6 cellular contexts compared by ENCODE assay signal in genomic region chr11:46673713-46674462, GRCh38. TPM values are rescaled to one million over a fixed set of nuclear protein-coding genes. Genes with fewer than 3 reads are reported as not detected.
DNase-seq lines count a peak whose midpoint lies in the region; ATAC-seq, FAIRE-seq and TF ChIP-seq lines count a peak whose summit lies in the region.

No MANE protein-coding gene starts in this region.

- H3K27me3 Mint-ChIP-seq in activated naive CD8-positive, alpha-beta T cell treated with anti-CD3 and anti-CD28 coated beads, Interleukin-2, amount 10 ng/mL, durations not matched to agents 7 days and 5 days, result no peaks in the 10 kb centered on the region
- no peaks in the 10 kb centered on the region for H3K27me3 Mint-ChIP-seq in activated naive CD8-positive, alpha-beta T cell treated with anti-CD3 and anti-CD28 coated beads for 36 hours

- H3K4me3 ChIP-seq in right lobe of liver (no peak overlapping the region), uterus (no peak overlapping the region)

- intact Hi-C loops in right lobe of liver (cut with DNase I) (no loop called here), uterus (cut with DNase I; ENCODE audit: low total_unique reads) (no loop called here)

- FAIRE-seq in urothelium cell line (lab: Jason Lieb, UNC), result no peak

- no peak for ATAC-seq in activated naive CD8-positive, alpha-beta T cell treated with anti-CD3 and anti-CD28 coated beads, Interleukin-2, amount 10 ng/mL, durations not matched to agents 7 days and 5 days (ENCODE audit: low read depth)
- no peak for ATAC-seq in right lobe of liver

- peaks cover 3 to 54% (median 23%) of the 10 kb centered on the region in 4 donors for H3K36me3 ChIP-seq in right lobe of liver
- H3K36me3 ChIP-seq in uterus, result no peaks in the 10 kb centered on the region

- peak overlapping the region; percentile 92 for H3K27ac Mint-ChIP-seq in activated naive CD8-positive, alpha-beta T cell treated with anti-CD3 and anti-CD28 coated beads, Interleukin-2, amount 10 ng/mL, durations not matched to agents 7 days and 5 days
- no peak overlapping the region for H3K27ac Mint-ChIP-seq in activated naive CD8-positive, alpha-beta T cell treated with anti-CD3 and anti-CD28 coated beads for 36 hours

- POLR2A ChIA-PET in activated naive CD8-positive, alpha-beta T cell treated with anti-CD3 and anti-CD28 coated beads, Interleukin-2, amount 10 ng/mL, durations not matched to agents 7 days and 5 days (lab: Charles Lee), result interaction anchor here (0.6 to 3.0 kb wide), 6 partner anchors 20 to 555 kb away, joined by 3 to 15 read pairs (median 3); partner anchors contain the start of genes AMBRA1, ARHGAP1 and ZNF408

- H3K36me3 Mint-ChIP-seq in activated naive CD8-positive, alpha-beta T cell treated with anti-CD3 and anti-CD28 coated beads, Interleukin-2, amount 10 ng/mL, durations not matched to agents 7 days and 5 days, result peaks cover 34% of the 10 kb centered on the region
- peaks cover 20% of the 10 kb centered on the region for H3K36me3 Mint-ChIP-seq in activated naive CD8-positive, alpha-beta T cell treated with anti-CD3 and anti-CD28 coated beads for 36 hours

- no peaks in the 10 kb centered on the region for H3K9me3 ChIP-seq in right lobe of liver
- H3K9me3 ChIP-seq in uterus, result no peaks in the 10 kb centered on the region

- H3K4me1 Mint-ChIP-seq in activated naive CD8-positive, alpha-beta T cell treated with anti-CD3 and anti-CD28 coated beads, Interleukin-2, amount 10 ng/mL, durations not matched to agents 7 days and 5 days, result peaks cover 54% of the 10 kb centered on the region
- peaks cover 64% of the 10 kb centered on the region for H3K4me1 Mint-ChIP-seq in activated naive CD8-positive, alpha-beta T cell treated with anti-CD3 and anti-CD28 coated beads for 36 hours

- no peaks in the 10 kb centered on the region for H3K9me3 Mint-ChIP-seq in activated naive CD8-positive, alpha-beta T cell treated with anti-CD3 and anti-CD28 coated beads, Interleukin-2, amount 10 ng/mL, durations not matched to agents 7 days and 5 days
- H3K9me3 Mint-ChIP-seq in activated naive CD8-positive, alpha-beta T cell treated with anti-CD3 and anti-CD28 coated beads for 36 hours, result no peaks in the 10 kb centered on the region

- H3K27me3 ChIP-seq in right lobe of liver (no peaks in the 10 kb centered on the region), uterus (no peaks in the 10 kb centered on the region)

- no peak for DNase-seq in activated naive CD8-positive, alpha-beta T cell treated with anti-CD3 and anti-CD28 coated beads, Interleukin-2, amount 10 ng/mL, durations not matched to agents 7 days and 5 days
- no peak for DNase-seq in activated naive CD8-positive, alpha-beta T cell treated with anti-CD3 and anti-CD28 coated beads for 36 hours
- DNase-seq in right lobe of liver, result peak in 1 of 3 donors; percentile 50
- DNase-seq in uterus, result no peak
- no peak for DNase-seq in urothelium cell line (ENCODE audit: low spot score)
- no peak for DNase-seq in dedifferentiated amniotic fluid mesenchymal stem cell (ENCODE audit: extremely low spot score)

- 69% methylated on average over 3 of the region's 6 CpGs for WGBS in right lobe of liver (ENCODE audit: insufficient coverage, low coverage, low lambda C conversion rate, missing lambda C conversion rate)

- TF ChIP-seq POLR2A in right lobe of liver (IDR thresholded peaks at IDR 0.05) (no peak), uterus (IDR thresholded peaks at IDR 0.05) (no peak)

- no peak overlapping the region for H3K4me3 Mint-ChIP-seq in activated naive CD8-positive, alpha-beta T cell treated with anti-CD3 and anti-CD28 coated beads, Interleukin-2, amount 10 ng/mL, durations not matched to agents 7 days and 5 days
- H3K4me3 Mint-ChIP-seq in activated naive CD8-positive, alpha-beta T cell treated with anti-CD3 and anti-CD28 coated beads for 36 hours, result no peak overlapping the region

- H3K4me1 ChIP-seq in right lobe of liver (peaks cover 2 to 31% (median 17%) of the 10 kb centered on the region in 4 donors), uterus (peaks cover 5 to 13% of the 10 kb centered on the region in 2 donors)

- no peak for TF ChIP-seq CTCF in right lobe of liver (IDR thresholded peaks at IDR 0.05)
- TF ChIP-seq CTCF in uterus (IDR thresholded peaks at IDR 0.05), result no peak

- peak overlapping the region; percentile 74 to 93 (median 87) for H3K27ac ChIP-seq in right lobe of liver
- H3K27ac ChIP-seq in uterus, result peak overlapping the region; percentile 78 to 82

RNA-seq across cellular contexts. Expression of gene ARHGAP1, which starts 26.5 kb away (rescaled TPM):
- total RNA-seq in activated naive CD8-positive, alpha-beta T cell treated with anti-CD3 and anti-CD28 coated beads, Interleukin-2, amount 10 ng/mL, durations not matched to agents 7 days and 5 days, result 10 to 100 TPM; 62.5 to 68.0 TPM
- 10 to 100 TPM; 45.1 to 46.8 TPM for total RNA-seq in activated naive CD8-positive, alpha-beta T cell treated with anti-CD3 and anti-CD28 coated beads for 36 hours
- total RNA-seq in right lobe of liver (10 to 100 TPM; 26.5 to 46.2 (median 30.9) TPM), uterus (100 to 1,000 TPM in 1 of 4 donors, 10 to 100 TPM in 3; 27.9 to 114 (median 37.3) TPM)

RNA-seq across cellular contexts. Expression of gene ZNF408, which starts 26.9 kb away (rescaled TPM):
- total RNA-seq in activated naive CD8-positive, alpha-beta T cell treated with anti-CD3 and anti-CD28 coated beads, Interleukin-2, amount 10 ng/mL, durations not matched to agents 7 days and 5 days, result 10 to 100 TPM; 18.9 to 19.0 TPM
- 10 to 100 TPM; 12.9 to 15.1 TPM for total RNA-seq in activated naive CD8-positive, alpha-beta T cell treated with anti-CD3 and anti-CD28 coated beads for 36 hours
- total RNA-seq in right lobe of liver (10 to 100 TPM in 1 of 6 experiments, 1 to 10 TPM in 5; 4.0 to 16.3 (median 6.9) TPM), uterus (10 to 100 TPM in 1 of 4 donors, 1 to 10 TPM in 2, under 1 TPM in 1; 0.88 to 10.5 (median 8.0) TPM)

RNA-seq across cellular contexts. Expression of gene F2, which starts 45.1 kb away (rescaled TPM):
- total RNA-seq in activated naive CD8-positive, alpha-beta T cell treated with anti-CD3 and anti-CD28 coated beads, Interleukin-2, amount 10 ng/mL, durations not matched to agents 7 days and 5 days, result not detected
- total RNA-seq in activated naive CD8-positive, alpha-beta T cell treated with anti-CD3 and anti-CD28 coated beads for 36 hours, result not detected
- total RNA-seq in right lobe of liver (1,000 to 10,000 TPM in 3 of 6 experiments, 100 to 1,000 TPM in 3; 825 to 1,339 (median 1,089) TPM), uterus (under 1 TPM in 1 of 4 donors, not detected in 3; 0.27 TPM)

RNA-seq across cellular contexts. Expression of gene ATG13, which starts 56.5 kb away (rescaled TPM):
- 10 to 100 TPM; 64.1 to 70.0 TPM for total RNA-seq in activated naive CD8-positive, alpha-beta T cell treated with anti-CD3 and anti-CD28 coated beads, Interleukin-2, amount 10 ng/mL, durations not matched to agents 7 days and 5 days
- 10 to 100 TPM; 49.2 to 51.4 TPM for total RNA-seq in activated naive CD8-positive, alpha-beta T cell treated with anti-CD3 and anti-CD28 coated beads for 36 hours
- total RNA-seq in right lobe of liver (10 to 100 TPM; 34.5 to 60.9 (median 41.1) TPM), uterus (100 to 1,000 TPM in 1 of 4 donors, 10 to 100 TPM in 3; 51.8 to 102 (median 68.3) TPM)

RNA-seq across cellular contexts. Expression of gene HARBI1, which starts 56.9 kb away (rescaled TPM):
- 1 to 10 TPM; 5.8 to 7.6 TPM for total RNA-seq in activated naive CD8-positive, alpha-beta T cell treated with anti-CD3 and anti-CD28 coated beads, Interleukin-2, amount 10 ng/mL, durations not matched to agents 7 days and 5 days
- total RNA-seq in activated naive CD8-positive, alpha-beta T cell treated with anti-CD3 and anti-CD28 coated beads for 36 hours, result 1 to 10 TPM; 2.6 to 4.5 TPM
- total RNA-seq in right lobe of liver, result 1 to 10 TPM; 2.0 to 3.4 (median 2.9) TPM
- total RNA-seq in uterus, result 1 to 10 TPM in 3 of 4 donors, under 1 TPM in 1; 0.77 to 5.0 (median 2.8) TPM

Comparison
In these comparisons a context has a peak if more than half of its experiments do, and no peak if none do; other contexts are left out.
1. RNA of gene F2, which starts 45.1 kb away (total RNA-seq): 825 to 1,339 TPM in right lobe of liver; not detected in activated naive CD8-positive, alpha-beta T cell treated with anti-CD3 and anti-CD28 coated beads, Interleukin-2, amount 10 ng/mL, durations not matched to agents 7 days and 5 days, not detected in activated naive CD8-positive, alpha-beta T cell treated with anti-CD3 and anti-CD28 coated beads for 36 hours and 0.27 TPM in uterus; every median in the first group is over 100 times any median in the second.